Comparison of ENCODE assay signal across 1 cellular context in the genomic region with DNA sequence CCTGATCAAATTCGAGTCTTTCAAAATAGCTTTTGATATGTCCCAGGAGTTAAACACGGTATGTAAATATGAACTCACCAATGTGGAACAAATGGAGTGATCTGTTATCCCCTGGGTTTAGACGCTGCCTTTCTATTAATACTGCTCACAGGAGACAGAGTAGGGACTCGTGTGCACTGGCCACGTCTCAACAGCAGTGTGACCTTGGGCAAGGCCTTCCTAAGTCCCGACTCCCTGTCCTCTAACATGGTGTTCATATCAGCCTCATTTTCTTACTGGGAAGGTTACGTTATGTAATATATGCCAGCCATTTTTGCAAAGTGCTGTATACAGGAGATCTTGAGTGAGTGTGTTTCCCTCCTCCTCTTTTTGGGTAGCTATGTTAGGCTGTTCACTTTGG.
TF ChIP-seq lines count a peak whose summit lies in the region.

No MANE protein-coding gene starts in this region.

TF ChIP-seq in neural cell, 6 proteins besides CTCF, POLR2A, EP300 and RAD21 (continued from another document):
- TF ChIP-seq REST (IDR thresholded peaks at IDR 0.05; ENCODE audit: borderline replicate concordance) (no peak), SMC3 (conservative IDR thresholded peaks at IDR 0.05; ENCODE audit: poor library complexity) (no peak), POLR2AphosphoS5 (IDR thresholded peaks at IDR 0.05) (no peak), MXI1 (conservative IDR thresholded peaks at IDR 0.05; ENCODE audit: poor library complexity, severe bottlenecking) (no peak), EZH2 (IDR thresholded peaks at IDR 0.05; ENCODE audit: borderline replicate concordance, insufficient read depth, low read length, poor library complexity, severe bottlenecking) (no peak)
